Comparison of ENCODE assay signal across 8 cellular contexts in the genomic region with DNA sequence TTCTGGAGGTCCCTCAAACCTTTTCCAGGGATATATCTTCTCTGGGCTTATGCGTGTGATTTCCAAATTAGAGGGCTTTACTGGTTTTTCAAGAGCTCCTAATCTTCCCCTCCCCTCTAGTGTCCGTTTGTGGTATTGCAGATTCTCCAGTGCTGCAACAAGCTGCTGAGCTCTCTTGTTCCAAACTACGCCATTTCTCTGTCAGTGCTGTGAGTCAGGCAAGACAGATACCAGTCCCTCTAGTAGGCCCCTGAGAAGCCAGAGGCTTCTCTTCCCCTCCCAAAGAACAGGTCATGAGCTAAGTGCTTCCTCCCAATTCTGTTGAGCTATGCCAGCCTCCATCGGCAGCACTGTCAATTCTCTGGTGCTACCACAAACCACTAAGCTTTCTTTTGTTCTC.
DNase-seq lines count a peak whose midpoint lies in the region; TF ChIP-seq lines count a peak whose summit lies in the region.

No MANE protein-coding gene starts in this region.

- H3K4me3 ChIP-seq in BE2C (ENCODE audit: low read depth, low read length) (no peak overlapping the region), H7 (ENCODE audit: insufficient read depth, low read depth, low read length) (no peak overlapping the region)

- TF ChIP-seq CTCF in BE2C (IDR thresholded peaks at IDR 0.05; ENCODE audit: low read depth, low read length), result peak; percentile 96

- H3K9me3 ChIP-seq in BE2C, result no peaks in the 10 kb centered on the region

- peaks cover 22% of the 10 kb centered on the region for H3K4me1 ChIP-seq in BE2C

- H3K27me3 ChIP-seq in BE2C (no peaks in the 10 kb centered on the region), H7 (ENCODE audit: control insufficient read depth, insufficient read depth, low read length) (no peaks in the 10 kb centered on the region)

- DNase-seq in BE2C (peak; percentile 86), H7 (peak; percentile 64), NOMO-1 treated with dmso at 0.1 percent for 144 hours (lab: John Stamatoyannopoulos, UW; ENCODE audit: unreplicated experiment) (peak; percentile 39), activated T-cell treated with anti-CD3 and anti-CD28 coated beads for 4 hours (peak; percentile 50), fibroblast of the conjunctiva (ENCODE audit: low read depth) (peak; percentile 86), renal cortical epithelial cell (ENCODE audit: low read depth) (peak; percentile 80), DMS79 treated with DMSO at 0.1 percent for 48 hours (lab: John Stamatoyannopoulos, UW) (no peak), NCI-H187 treated with DMSO at 0.1 percent for 48 hours (lab: John Stamatoyannopoulos, UW) (no peak)

- no peaks in the 10 kb centered on the region; the same call in 1 of the 2 replicates for H3K36me3 ChIP-seq in BE2C
- no peaks in the 10 kb centered on the region for H3K36me3 ChIP-seq in H7 (replicated peaks; ENCODE audit: control insufficient read depth, insufficient read depth, low read length)

Comparison
In these comparisons a context has a peak if more than half of its experiments do, and no peak if none do; other contexts are left out.
1. DNase-seq: peak in BE2C (single experiment), H7 (single experiment), NOMO-1 treated with dmso at 0.1 percent for 144 hours (single experiment), activated T-cell treated with anti-CD3 and anti-CD28 coated beads for 4 hours (single experiment), fibroblast of the conjunctiva (single experiment) and renal cortical epithelial cell (single experiment); none in DMS79 treated with DMSO at 0.1 percent for 48 hours (single experiment) and NCI-H187 treated with DMSO at 0.1 percent for 48 hours (single experiment).